In genomic region chr17:47698749-47699535, GRCh38 we compare ENCODE assay signal across 1 cellular context.
A peak's percentile ranks its signal among the peaks of the same experiment; 100 is the strongest.
TF ChIP-seq lines count a peak whose summit lies in the region.

No MANE protein-coding gene starts in this region.

TF ChIP-seq in GM12878, 131 proteins besides CTCF, POLR2A, EP300 and RAD21 (continued from another document and continues in another):
- TF ChIP-seq CUX1 (IDR thresholded peaks at IDR 0.05; ENCODE audit: insufficient replicate concordance, low read depth, low read length) (no peak), ASH2L (IDR thresholded peaks at IDR 0.05; ENCODE audit: borderline replicate concordance, low read depth) (no peak), NFYA (IDR thresholded peaks at IDR 0.05; ENCODE audit: borderline replicate concordance, low read depth, low read length) (no peak), MEF2B (IDR thresholded peaks at IDR 0.05; ENCODE audit: partially characterized antibody, poor library complexity, severe bottlenecking) (no peak), ZNF592 (IDR thresholded peaks at IDR 0.05) (no peak), KAT2A (conservative IDR thresholded peaks at IDR 0.05; ENCODE audit: control insufficient read depth, low read depth, low read length) (no peak), RAD51 (IDR thresholded peaks at IDR 0.05) (no peak), NRF1 (conservative IDR thresholded peaks at IDR 0.05; ENCODE audit: low read depth, low read length) (no peak), ZNF687 (IDR thresholded peaks at IDR 0.05) (no peak), JUNB (IDR thresholded peaks at IDR 0.05) (no peak), ZBTB4 (CRISPR knock-in tag; IDR thresholded peaks at IDR 0.05) (no peak), JUND (IDR thresholded peaks at IDR 0.05; ENCODE audit: low read depth, low read length) (no peak), TCF12 (IDR thresholded peaks at IDR 0.05; ENCODE audit: low read depth, low read length) (no peak), ETV6 (conservative IDR thresholded peaks at IDR 0.05 in 1 of 2, IDR thresholded peaks at IDR 0.05 in 1 of 2; ENCODE audit: borderline replicate concordance in 1 of 2, low read depth in 1 of 2) (no peak), SIN3A (IDR thresholded peaks at IDR 0.05; ENCODE audit: low read depth, low read length) (no peak), SMC3 (IDR thresholded peaks at IDR 0.05; ENCODE audit: borderline replicate concordance, low read length) (peak; percentile 89), CHD4 (IDR thresholded peaks at IDR 0.05) (no peak), ZBTB33 (IDR thresholded peaks at IDR 0.05) (no peak), CHD1 (IDR thresholded peaks at IDR 0.05; ENCODE audit: low read depth, low read length) (no peak), E2F4 (IDR thresholded peaks at IDR 0.05; ENCODE audit: low read depth, low read length) (no peak), YBX1 (IDR thresholded peaks at IDR 0.05) (no peak), NR2C2 (IDR thresholded peaks at IDR 0.05; ENCODE audit: borderline replicate concordance, control insufficient read depth, insufficient read length, low read depth) (no peak), REST (IDR thresholded peaks at IDR 0.05; ENCODE audit: low read depth, low read length) (no peak), TBL1XR1 (IDR thresholded peaks at IDR 0.05; ENCODE audit: low read depth, low read length) (no peak), BRCA1 (IDR thresholded peaks at IDR 0.05; ENCODE audit: low read depth, low read length) (no peak)
